In genomic region chr19:46347572-46347883, GRCh38 we compare ENCODE assay signal across 1 cellular context.
TF ChIP-seq lines count a peak whose summit lies in the region.

No MANE protein-coding gene starts in this region.

TF ChIP-seq in endothelial cell of umbilical vein, 7 proteins besides CTCF, POLR2A, EP300 and RAD21 (continued from another document):
- TF ChIP-seq MAX (IDR thresholded peaks at IDR 0.05; ENCODE audit: insufficient read depth, insufficient read length): no peak
- no peak for TF ChIP-seq JUN (IDR thresholded peaks at IDR 0.05; ENCODE audit: borderline replicate concordance, insufficient read depth, insufficient read length, low read depth)
- TF ChIP-seq MYC (IDR thresholded peaks at IDR 0.05; ENCODE audit: low read depth, low read length): no peak
- TF ChIP-seq GATA2 (IDR thresholded peaks at IDR 0.05; ENCODE audit: insufficient read depth, insufficient read length, low read depth, low read length): no peak
